Comparison of ENCODE assay signal across 17 cellular contexts in the genomic region with DNA sequence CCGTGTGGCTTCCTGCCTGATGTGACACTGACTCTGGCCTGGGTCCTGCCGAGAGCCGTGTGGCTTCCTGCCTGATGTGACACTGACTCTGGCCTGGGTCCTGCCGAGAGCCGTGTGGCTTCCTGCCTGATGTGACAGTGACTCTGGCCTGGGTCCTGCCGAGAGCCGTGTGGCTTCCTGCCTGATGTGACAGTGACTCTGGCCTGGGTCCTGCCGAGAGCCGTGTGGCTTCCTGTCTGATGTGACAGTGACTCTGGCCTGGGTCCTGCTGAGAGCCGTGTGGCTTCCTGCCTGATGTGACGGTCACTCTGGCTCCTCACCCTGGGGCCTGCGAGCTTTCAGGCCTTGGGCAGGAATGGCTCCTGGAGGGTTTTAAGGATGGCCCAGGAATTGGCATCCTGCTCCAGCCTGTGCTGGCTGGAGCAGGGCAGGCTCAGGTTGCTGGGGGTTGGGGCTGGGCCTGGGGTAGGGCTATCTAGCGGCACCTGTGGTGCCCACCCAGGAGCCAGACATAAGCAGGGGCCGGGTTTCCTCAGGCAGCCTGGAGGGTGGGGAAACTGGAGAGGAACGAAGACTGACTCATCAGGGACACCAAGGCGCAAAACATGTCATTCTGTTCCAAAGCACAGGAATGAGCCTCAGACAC. TPM values are rescaled to one million over a fixed set of nuclear protein-coding genes. Genes with fewer than 3 reads are reported as not detected.
DNase-seq lines count a peak whose midpoint lies in the region; ATAC-seq, FAIRE-seq and TF ChIP-seq lines count a peak whose summit lies in the region.
"Not testable (repeated sequence)": the region's sequence is repeated elsewhere in the genome, so short reads cannot be mapped to it uniquely, and the experiment has no call there.
"Had no signal": no experiment of that assay in that cellular context is flagged by ENCODE, and none has a peak within 500 bp of the region (broad histone marks: within the 10 kb centered on the region; RNA-seq: fewer than 3 reads in every experiment).

No MANE protein-coding gene starts in this region.

- H3K36me3 ChIP-seq in BLaER1, result not testable (repeated sequence)

- not testable (repeated sequence) for H3K9me3 ChIP-seq in BLaER1

- H3K4me3 Mint-ChIP-seq in T-cell, result peak overlapping the region in 1 of 3 donors; percentile 77
- not testable (repeated sequence) for H3K4me3 Mint-ChIP-seq in activated T-cell treated with anti-CD3 and anti-CD28 coated beads, Interleukin-2, amount 50 U/mL, for 24 hours; chondrocyte (ENCODE audit: unreplicated experiment); natural killer cell; stimulated activated naive CD8-positive, alpha-beta T cell treated with anti-CD3 and anti-CD28 coated beads, Interleukin-15, Interleukin-2, amounts not matched to agents 100 ng/mL and 50 ng/mL, for 24 hours

- H3K9ac ChIP-seq in BLaER1, result peak overlapping the region; percentile 68; the same call in 1 of the 2 replicates

- H3K4me2 ChIP-seq in BLaER1, result peak overlapping the region; percentile 95

- peak overlapping the region; percentile 50 for H3K4me3 ChIP-seq in BLaER1

- peak; percentile 47; the same call in 1 of the 2 replicates for TF ChIP-seq POLR2A in GM12892 (IDR thresholded peaks at IDR 0.05; ENCODE audit: low read depth, low read length)

- not testable (repeated sequence) for DNase-seq in GM12892 (ENCODE audit: insufficient read length); activated T-cell treated with anti-CD3 and anti-CD28 coated beads, Interleukin-2, amount 50 U/mL, for 24 hours
- peak in 3 of 34 experiments; percentile 18 to 34 (median 25) for DNase-seq in T-cell
- peak; percentile 76 for DNase-seq in chondrocyte (ENCODE audit: low spot score)
- DNase-seq in iPS-NIHi7 (ENCODE audit: extremely low spot score), result peak; percentile 11
- DNase-seq in natural killer cell, result peak; percentile 41

- H3K27ac Mint-ChIP-seq in T-cell, result peak overlapping the region; percentile 76 to 80
- peak overlapping the region; percentile 81 for H3K27ac Mint-ChIP-seq in activated T-cell treated with anti-CD3 and anti-CD28 coated beads, Interleukin-2, amount 50 U/mL, for 24 hours
- not testable (repeated sequence) for H3K27ac Mint-ChIP-seq in chondrocyte (ENCODE audit: unreplicated experiment)
- peak overlapping the region; percentile 79 to 98 for H3K27ac Mint-ChIP-seq in natural killer cell
- H3K27ac Mint-ChIP-seq in stimulated activated naive CD8-positive, alpha-beta T cell treated with anti-CD3 and anti-CD28 coated beads, Interleukin-15, Interleukin-2, amounts not matched to agents 100 ng/mL and 50 ng/mL, for 24 hours, result peak overlapping the region; percentile 87

- POLR2A ChIA-PET in T-cell (lab: Charles Lee), result not testable (repeated sequence)

- CTCF ChIA-PET in T-cell (lab: Charles Lee), result interaction anchor here (0.7 to 1.3 kb wide), 2 partner anchors 11 to 1152 kb away, joined by 3 read pairs; no protein-coding TSS in a partner anchor

- not testable (repeated sequence) for H3K27me3 Mint-ChIP-seq in T-cell; activated T-cell treated with anti-CD3 and anti-CD28 coated beads, Interleukin-2, amount 50 U/mL, for 24 hours; chondrocyte (ENCODE audit: low read depth); natural killer cell (ENCODE audit: low read depth in 2 of 2); stimulated activated naive CD8-positive, alpha-beta T cell treated with anti-CD3 and anti-CD28 coated beads, Interleukin-15, Interleukin-2, amounts not matched to agents 100 ng/mL and 50 ng/mL, for 24 hours

- not testable (repeated sequence) for H3K27me3 ChIP-seq in BLaER1

- peaks cover 86% of the 10 kb centered on the region for H3K4me1 ChIP-seq in BLaER1

- H3K9me3 Mint-ChIP-seq in T-cell; activated T-cell treated with anti-CD3 and anti-CD28 coated beads, Interleukin-2, amount 50 U/mL, for 24 hours; chondrocyte (ENCODE audit: low read depth); natural killer cell; stimulated activated naive CD8-positive, alpha-beta T cell treated with anti-CD3 and anti-CD28 coated beads, Interleukin-15, Interleukin-2, amounts not matched to agents 100 ng/mL and 50 ng/mL, for 24 hours: not testable (repeated sequence)

- ATAC-seq in T-cell (replicated peaks in 1 of 4), result peak in 2 of 4 experiments; percentile 11 to 28
- peak in 2 of 3 donors; percentile 6 to 16 for ATAC-seq in natural killer cell

- TF ChIP-seq CTCF in chondrocyte (IDR thresholded peaks at IDR 0.05); natural killer cell (IDR thresholded peaks at IDR 0.05): not testable (repeated sequence)

- peaks cover 41 to 55% (median 49%) of the 10 kb centered on the region in 3 donors for H3K4me1 Mint-ChIP-seq in T-cell
- H3K4me1 Mint-ChIP-seq in activated T-cell treated with anti-CD3 and anti-CD28 coated beads, Interleukin-2, amount 50 U/mL, for 24 hours (ENCODE audit: low read depth), result peaks cover 45% of the 10 kb centered on the region
- H3K4me1 Mint-ChIP-seq in chondrocyte (ENCODE audit: low read depth), result not testable (repeated sequence)
- peaks cover 41 to 75% of the 10 kb centered on the region in 2 donors for H3K4me1 Mint-ChIP-seq in natural killer cell
- H3K4me1 Mint-ChIP-seq in stimulated activated naive CD8-positive, alpha-beta T cell treated with anti-CD3 and anti-CD28 coated beads, Interleukin-15, Interleukin-2, amounts not matched to agents 100 ng/mL and 50 ng/mL, for 24 hours (ENCODE audit: low read depth), result peaks cover 62% of the 10 kb centered on the region

- not testable (repeated sequence) for H3K36me3 Mint-ChIP-seq in T-cell; activated T-cell treated with anti-CD3 and anti-CD28 coated beads, Interleukin-2, amount 50 U/mL, for 24 hours (ENCODE audit: low read depth); chondrocyte (ENCODE audit: low read depth); natural killer cell; stimulated activated naive CD8-positive, alpha-beta T cell treated with anti-CD3 and anti-CD28 coated beads, Interleukin-15, Interleukin-2, amounts not matched to agents 100 ng/mL and 50 ng/mL, for 24 hours (ENCODE audit: low read depth)

- intact Hi-C loops in natural killer cell (cut with micrococcal nuclease), result loop anchor here (10.0 kb wide), 2 partner anchors 125 to 495 kb away; a partner anchor contains a TSS

- peak; percentile 95 for FAIRE-seq in GM12892 (lab: Jason Lieb, UNC)

- not testable (repeated sequence) for H4K20me1 ChIP-seq in BLaER1

- peak overlapping the region; percentile 81 for H3K27ac ChIP-seq in BLaER1

RNA-seq across cellular contexts. Expression of a gene that starts 7.1 kb away (rescaled TPM):
- polyA plus RNA-seq in GM12892 (2012; ENCODE audit: missing spikeins), result 32.8 TPM
- total RNA-seq in T-cell, result 100 to 1,000 TPM; 135 to 208 (median 193) TPM
- 40.0 to 49.1 TPM (median 43.8 TPM) in 3 replicates for total RNA-seq in chondrocyte
- total RNA-seq in natural killer cell, result 100 to 1,000 TPM; 111 to 134 (median 131) TPM

RNA-seq across cellular contexts. Expression of a gene that starts 35.4 kb away (rescaled TPM):
- 168 TPM for polyA plus RNA-seq in GM12892 (2012; ENCODE audit: missing spikeins)
- total RNA-seq in T-cell (10 to 100 TPM; 78.8 to 89.2 (median 85.1) TPM), chondrocyte (152 to 215 TPM (median 156 TPM) in 3 replicates), natural killer cell (10 to 100 TPM; 77.6 to 98.4 (median 88.4) TPM)

RNA-seq across cellular contexts. Expression of a gene that starts 52.6 kb away (rescaled TPM):
- polyA plus RNA-seq in GM12892 (2012; ENCODE audit: missing spikeins), result not detected
- total RNA-seq in T-cell (not detected), chondrocyte (not detected in 3 replicates), natural killer cell (not detected)
- total RNA-seq: Caco-2, HT-29, mononuclear cell, osteocyte, Right ventricle myocardium superior, ureter had no signal
- polyA plus RNA-seq: A549, keratinocyte, smooth muscle cell had no signal
